ENCODE assay signal across 10 cellular contexts in genomic region chr19:6360445-6360844, GRCh38. TPM values are rescaled to one million over a fixed set of nuclear protein-coding genes. Genes with fewer than 3 reads are reported as not detected.
DNase-seq lines count a peak whose midpoint lies in the region; ATAC-seq and TF ChIP-seq lines count a peak whose summit lies in the region.
"Not testable (repeated sequence)": the region's sequence is repeated elsewhere in the genome, so short reads cannot be mapped to it uniquely, and the experiment has no call there.
"Had no signal": no experiment of that assay in that cellular context is flagged by ENCODE, and none has a peak within 500 bp of the region (broad histone marks: within the 10 kb centered on the region; RNA-seq: fewer than 3 reads in every experiment).

No MANE protein-coding gene starts in this region.

- not testable (repeated sequence) for H3K4me3 ChIP-seq in CD4-positive, CD25-positive, alpha-beta regulatory T cell (ENCODE audit: low read depth, low read length)

- POLR2A ChIA-PET in naive thymus-derived CD8-positive, alpha-beta T cell (lab: Charles Lee) = interaction anchor here (0.6 to 5.2 kb wide), 7 partner anchors 12 to 503 kb away, joined by 3 to 83 read pairs (median 5); partner anchors contain the start of genes ALKBH7, DENND1C and GTF2F1

- DNase-seq in CD4-positive, CD25-positive, alpha-beta regulatory T cell; T-helper 2 cell treated with Interferon-gamma antibody and Interleukin-4, amounts not matched to agents 5 μg/mL and 100 μg/mL, for 36 hours (ENCODE audit: low spot score); activated T-cell treated with anti-CD3 and anti-CD28 coated beads, Interleukin-2, amount 50 U/mL, for 4 hours; naive thymus-derived CD8-positive, alpha-beta T cell; osteocyte (ENCODE audit: extremely low spot score, unreplicated experiment): not testable (repeated sequence)

- H3K9me3 Mint-ChIP-seq in CD4-positive, CD25-positive, alpha-beta regulatory T cell; T-helper 2 cell treated with Interferon-gamma antibody and Interleukin-4, amounts not matched to agents 5 μg/mL and 100 μg/mL, for 36 hours; activated T-cell treated with anti-CD3 and anti-CD28 coated beads, Interleukin-2, amount 50 U/mL, for 4 hours; brain; naive thymus-derived CD8-positive, alpha-beta T cell; osteocyte (ENCODE audit: unreplicated experiment): not testable (repeated sequence)

- not testable (repeated sequence) for H3K27ac Mint-ChIP-seq in CD4-positive, CD25-positive, alpha-beta regulatory T cell; T-helper 2 cell treated with Interferon-gamma antibody and Interleukin-4, amounts not matched to agents 5 μg/mL and 100 μg/mL, for 36 hours; naive thymus-derived CD8-positive, alpha-beta T cell; osteocyte (ENCODE audit: unreplicated experiment)
- peak overlapping the region in 1 of 5 experiments; percentile 62 for H3K27ac Mint-ChIP-seq in brain

- not testable (repeated sequence) for TF ChIP-seq CTCF in brain (conservative IDR thresholded peaks at IDR 0.05); osteocyte (IDR thresholded peaks at IDR 0.05)

- H3K36me3 ChIP-seq in CD4-positive, CD25-positive, alpha-beta regulatory T cell (ENCODE audit: control insufficient read depth, insufficient read depth, low read length) = peaks cover 11% of the 10 kb centered on the region

- H3K9me3 ChIP-seq in CD4-positive, CD25-positive, alpha-beta regulatory T cell (ENCODE audit: control insufficient read depth in 2 of 2, low read length in 2 of 2) = not testable (repeated sequence)

- H3K4me1 Mint-ChIP-seq in CD4-positive, CD25-positive, alpha-beta regulatory T cell = peaks cover 0 to 27% (median 13%) of the 10 kb centered on the region in 4 donors
- peaks cover 11% of the 10 kb centered on the region for H3K4me1 Mint-ChIP-seq in T-helper 2 cell treated with Interferon-gamma antibody and Interleukin-4, amounts not matched to agents 5 μg/mL and 100 μg/mL, for 36 hours (ENCODE audit: low read depth)
- peaks cover 17% of the 10 kb centered on the region for H3K4me1 Mint-ChIP-seq in activated T-cell treated with anti-CD3 and anti-CD28 coated beads, Interleukin-2, amount 50 U/mL, for 4 hours (ENCODE audit: low read depth)
- H3K4me1 Mint-ChIP-seq in brain = peaks cover 11% of the 10 kb centered on the region
- peaks cover 16 to 34% (median 22%) of the 10 kb centered on the region in 4 donors for H3K4me1 Mint-ChIP-seq in naive thymus-derived CD8-positive, alpha-beta T cell
- peaks cover 18% of the 10 kb centered on the region for H3K4me1 Mint-ChIP-seq in osteocyte (ENCODE audit: unreplicated experiment)

- peak overlapping the region; percentile 87 for H3K27ac ChIP-seq in CD4-positive, CD25-positive, alpha-beta regulatory T cell (ENCODE audit: insufficient read depth, low read length, poor library complexity, severe bottlenecking)

- H3K4me3 Mint-ChIP-seq in CD4-positive, CD25-positive, alpha-beta regulatory T cell = peak overlapping the region in 3 of 4 donors; percentile 56 to 99 (median 95)
- peak overlapping the region; percentile 57 for H3K4me3 Mint-ChIP-seq in T-helper 2 cell treated with Interferon-gamma antibody and Interleukin-4, amounts not matched to agents 5 μg/mL and 100 μg/mL, for 36 hours
- peak overlapping the region; percentile 95 for H3K4me3 Mint-ChIP-seq in activated T-cell treated with anti-CD3 and anti-CD28 coated beads, Interleukin-2, amount 50 U/mL, for 4 hours
- H3K4me3 Mint-ChIP-seq in brain = peak overlapping the region in 4 of 5 experiments; percentile 90 to 98 (median 93)
- H3K4me3 Mint-ChIP-seq in naive thymus-derived CD8-positive, alpha-beta T cell = peak overlapping the region in 8 of 10 donors; percentile 30 to 100 (median 80)
- peak overlapping the region; percentile 86 for H3K4me3 Mint-ChIP-seq in osteocyte (ENCODE audit: unreplicated experiment)

- H3K4me1 ChIP-seq in CD4-positive, CD25-positive, alpha-beta regulatory T cell (ENCODE audit: control insufficient read depth, insufficient read depth, low read length, poor library complexity, severe bottlenecking) = peaks cover 17% of the 10 kb centered on the region

- not testable (repeated sequence) for ATAC-seq in CD4-positive, CD25-positive, alpha-beta regulatory T cell (ENCODE audit: low read depth in 2 of 2); activated T-cell treated with anti-CD3 and anti-CD28 coated beads, Interleukin-2, amount 50 U/mL, for 4 hours; naive thymus-derived CD8-positive, alpha-beta T cell

- H3K27me3 Mint-ChIP-seq in CD4-positive, CD25-positive, alpha-beta regulatory T cell; T-helper 2 cell treated with Interferon-gamma antibody and Interleukin-4, amounts not matched to agents 5 μg/mL and 100 μg/mL, for 36 hours (ENCODE audit: low read depth); activated T-cell treated with anti-CD3 and anti-CD28 coated beads, Interleukin-2, amount 50 U/mL, for 4 hours (ENCODE audit: low read depth); naive thymus-derived CD8-positive, alpha-beta T cell; osteocyte (ENCODE audit: unreplicated experiment): not testable (repeated sequence)
- peaks cover 10% of the 10 kb centered on the region for H3K27me3 Mint-ChIP-seq in brain

- not testable (repeated sequence) for H3K36me3 Mint-ChIP-seq in CD4-positive, CD25-positive, alpha-beta regulatory T cell; activated T-cell treated with anti-CD3 and anti-CD28 coated beads, Interleukin-2, amount 50 U/mL, for 4 hours (ENCODE audit: insufficient read depth); osteocyte (ENCODE audit: unreplicated experiment)
- H3K36me3 Mint-ChIP-seq in T-helper 2 cell treated with Interferon-gamma antibody and Interleukin-4, amounts not matched to agents 5 μg/mL and 100 μg/mL, for 36 hours (ENCODE audit: low read depth) = peaks cover 22% of the 10 kb centered on the region
- peaks cover 20% of the 10 kb centered on the region for H3K36me3 Mint-ChIP-seq in brain
- H3K36me3 Mint-ChIP-seq in naive thymus-derived CD8-positive, alpha-beta T cell = peaks cover 0 to 34% (median 3%) of the 10 kb centered on the region in 3 donors

- not testable (repeated sequence) for H3K27me3 ChIP-seq in CD4-positive, CD25-positive, alpha-beta regulatory T cell (ENCODE audit: control insufficient read depth, insufficient read depth, low read length)

RNA-seq across cellular contexts. Expression of gene CLPP, which starts 0.9 kb away (rescaled TPM):
- 75.1 TPM for total RNA-seq in CD4-positive, CD25-positive, alpha-beta regulatory T cell
- 100 to 1,000 TPM; 144 to 209 (median 189) TPM for polyA plus RNA-seq in CD4-positive, CD25-positive, alpha-beta regulatory T cell
- 100 to 1,000 TPM; 228 to 249 (median 237) TPM for total RNA-seq in activated T-cell treated with anti-CD3 and anti-CD28 coated beads, Interleukin-2, amount 50 U/mL, for 4 hours
- polyA plus RNA-seq in brain (ENCODE audit: insufficient read depth, low read depth, low replicate concordance) = 178 TPM
- total RNA-seq in naive thymus-derived CD8-positive, alpha-beta T cell = 10 to 100 TPM; 73.0 to 74.4 TPM
- 100 to 1,000 TPM; 142 to 197 (median 148) TPM for polyA plus RNA-seq in naive thymus-derived CD8-positive, alpha-beta T cell
- 77.6 and 79.6 TPM in 2 replicates for total RNA-seq in osteocyte

RNA-seq across cellular contexts. Expression of gene ALKBH7, which starts 12.1 kb away (rescaled TPM):
- 47.4 TPM for total RNA-seq in CD4-positive, CD25-positive, alpha-beta regulatory T cell
- 100 to 1,000 TPM in 1 of 4 donors, 10 to 100 TPM in 3; 89.1 to 102 (median 94.4) TPM for polyA plus RNA-seq in CD4-positive, CD25-positive, alpha-beta regulatory T cell
- 10 to 100 TPM; 28.8 to 37.7 (median 36.3) TPM for total RNA-seq in activated T-cell treated with anti-CD3 and anti-CD28 coated beads, Interleukin-2, amount 50 U/mL, for 4 hours
- polyA plus RNA-seq in brain (ENCODE audit: insufficient read depth, low read depth, low replicate concordance) = 142 TPM
- total RNA-seq in naive thymus-derived CD8-positive, alpha-beta T cell = 10 to 100 TPM; 73.7 TPM
- 100 to 1,000 TPM; 130 to 162 (median 144) TPM for polyA plus RNA-seq in naive thymus-derived CD8-positive, alpha-beta T cell
- 63.0 TPM in 2 replicates for total RNA-seq in osteocyte

RNA-seq across cellular contexts. Expression of gene PSPN, which starts 15.3 kb away (rescaled TPM):
- 1.0 TPM for total RNA-seq in CD4-positive, CD25-positive, alpha-beta regulatory T cell
- polyA plus RNA-seq in CD4-positive, CD25-positive, alpha-beta regulatory T cell = under 1 TPM; 0.41 to 0.90 (median 0.65) TPM
- total RNA-seq in activated T-cell treated with anti-CD3 and anti-CD28 coated beads, Interleukin-2, amount 50 U/mL, for 4 hours = 1 to 10 TPM; 1.4 to 1.9 (median 1.4) TPM
- polyA plus RNA-seq in brain (ENCODE audit: insufficient read depth, low read depth, low replicate concordance) = 5.9 TPM
- 1 to 10 TPM; 3.3 to 3.7 TPM for total RNA-seq in naive thymus-derived CD8-positive, alpha-beta T cell
- polyA plus RNA-seq in naive thymus-derived CD8-positive, alpha-beta T cell = 1 to 10 TPM in 2 of 3 donors, under 1 TPM in 1; 0.50 to 1.2 (median 1.1) TPM
- 3.2 and 3.5 TPM in 2 replicates for total RNA-seq in osteocyte

RNA-seq across cellular contexts. Expression of gene ACER1, which starts 27.0 kb away (rescaled TPM):
- 0.54 TPM for total RNA-seq in CD4-positive, CD25-positive, alpha-beta regulatory T cell
- polyA plus RNA-seq in CD4-positive, CD25-positive, alpha-beta regulatory T cell = 1 to 10 TPM in 2 of 4 donors, under 1 TPM in 2; 0.57 to 3.4 (median 1.3) TPM
- total RNA-seq in activated T-cell treated with anti-CD3 and anti-CD28 coated beads, Interleukin-2, amount 50 U/mL, for 4 hours = under 1 TPM; 0.13 to 0.22 (median 0.15) TPM
- polyA plus RNA-seq in brain (ENCODE audit: insufficient read depth, low read depth, low replicate concordance) = not detected
- total RNA-seq in naive thymus-derived CD8-positive, alpha-beta T cell = 1 to 10 TPM in 1 of 2 experiments, under 1 TPM in 1; 0.91 to 1.1 TPM
- polyA plus RNA-seq in naive thymus-derived CD8-positive, alpha-beta T cell = 1 to 10 TPM; 1.4 to 2.6 (median 2.3) TPM
- total RNA-seq in osteocyte = not detected in 2 replicates
- total RNA-seq: GM12878, H4, M059J had no signal
- polyA plus RNA-seq: GM12878, IgD-negative memory B cell had no signal

RNA-seq across cellular contexts. Expression of gene GTF2F1, which starts 32.5 kb away (rescaled TPM):
- 53.4 TPM for total RNA-seq in CD4-positive, CD25-positive, alpha-beta regulatory T cell
- 10 to 100 TPM; 16.0 to 19.7 (median 17.5) TPM for polyA plus RNA-seq in CD4-positive, CD25-positive, alpha-beta regulatory T cell
- 10 to 100 TPM; 68.6 to 77.9 (median 75.1) TPM for total RNA-seq in activated T-cell treated with anti-CD3 and anti-CD28 coated beads, Interleukin-2, amount 50 U/mL, for 4 hours
- polyA plus RNA-seq in brain (ENCODE audit: insufficient read depth, low read depth, low replicate concordance) = 128 TPM
- total RNA-seq in naive thymus-derived CD8-positive, alpha-beta T cell = 10 to 100 TPM; 54.1 to 64.8 TPM
- polyA plus RNA-seq in naive thymus-derived CD8-positive, alpha-beta T cell = 10 to 100 TPM; 16.3 to 30.1 (median 20.6) TPM
- total RNA-seq in osteocyte = 62.0 and 65.8 TPM in 2 replicates
